Comparison of ENCODE assay signal across 14 cellular contexts in genomic region chr4:142519342-142519741, GRCh38.
"Had no signal": no experiment of that assay in that cellular context is flagged by ENCODE, and none has a peak within 500 bp of the region (broad histone marks: within the 10 kb centered on the region; RNA-seq: fewer than 3 reads in every experiment).

No MANE protein-coding gene starts in this region.

- ATAC-seq: left lung had no signal

- H3K4me1 ChIP-seq: left lung, thyroid gland had no signal

- H3K27ac ChIP-seq: esophagus muscularis mucosa, left lung, thyroid gland had no signal

- DNase-seq: activated gamma-delta T cell; dermis blood vessel endothelial cell; effector memory CD4-positive, alpha-beta T cell; hippocampal formation; kidney; left lung; naive B cell; retina; stimulated activated CD4-positive, alpha-beta T cell treated with anti-CD3 and anti-CD28 coated beads, Interleukin-12 subunit alpha, Interleukin-12 subunit beta, amount 100 ng/mL, for 4 hours; stimulated activated CD4-positive, alpha-beta T cell treated with anti-CD3 and anti-CD28 coated beads, Interleukin-1b, Interleukin-23, amount 100 ng/mL, for 48 hours; stimulated activated naive CD4-positive, alpha-beta T cell treated with Interleukin-2 at 50 U/mL for 16 hours; thyroid gland had no signal

- FAIRE-seq: endothelial cell of umbilical vein had no signal

- H3K36me3 ChIP-seq: esophagus muscularis mucosa, left lung, thyroid gland had no signal

- H3K27me3 ChIP-seq: esophagus muscularis mucosa, left lung, thyroid gland had no signal

- H3K9me3 ChIP-seq: esophagus muscularis mucosa, left lung, thyroid gland had no signal

- H3K4me3 ChIP-seq: esophagus muscularis mucosa, left lung, thyroid gland had no signal
